In genomic region chr2:162972383-162972782, GRCh38 we compare ENCODE assay signal across 22 cellular contexts.
"Had no signal": no experiment of that assay in that cellular context is flagged by ENCODE, and none has a peak within 500 bp of the region (broad histone marks: within the 10 kb centered on the region; RNA-seq: fewer than 3 reads in every experiment).

No MANE protein-coding gene starts in this region.

- ATAC-seq: left lung, lower lobe of right lung, natural killer cell, psoas muscle, WTC11 had no signal

- DNase-seq: activated CD4-positive, alpha-beta memory T cell treated with anti-CD3 and anti-CD28 coated beads, Interleukin-2, amount 10 ng/mL, durations not matched to agents 7 days and 5 days; activated CD4-positive, alpha-beta T cell treated with anti-CD3 and anti-CD28 coated beads for 1 hour; activated CD4-positive, alpha-beta T cell treated with anti-CD3 and anti-CD28 coated beads, Interleukin-2, amount 10 ng/mL, durations not matched to agents 7 days and 5 days; activated CD8-positive, alpha-beta memory T cell treated with anti-CD3 and anti-CD28 coated beads, Interleukin-2, amount 50 U/mL, for 48 hours; activated gamma-delta T cell treated with Interleukin-2 at 50 U/mL for 16 hours; activated naive CD4-positive, alpha-beta T cell treated with anti-CD3 and anti-CD28 coated beads, Interleukin-2, amount 50 U/mL, for 16 hours; activated T-cell treated with anti-CD3 and anti-CD28 coated beads, Interleukin-2, amount 50 U/mL, for 24 hours; amniotic stem cell; brain microvascular endothelial cell; dorsolateral prefrontal cortex; effector memory CD4-positive, alpha-beta T cell; glutamatergic neuron; left lung; lower lobe of right lung; mesenchymal stem cell; natural killer cell; occipital lobe; psoas muscle; stimulated activated CD4-positive, alpha-beta T cell treated with anti-CD3 and anti-CD28 coated beads, Interleukin-15, amount 100 ng/mL, for 24 hours; stimulated activated naive CD4-positive, alpha-beta T cell treated with Interleukin-2 at 50 U/mL for 16 hours; T1000 had no signal
